In genomic region chr19:52963229-52963760, GRCh38 we compare ENCODE assay signal across 8 cellular contexts. TPM values are rescaled to one million over a fixed set of nuclear protein-coding genes. Genes with fewer than 3 reads are reported as not detected.
DNase-seq lines count a peak whose midpoint lies in the region; ATAC-seq and TF ChIP-seq lines count a peak whose summit lies in the region.

No MANE protein-coding gene starts in this region.

- no peak for TF ChIP-seq POLR2A in lower leg skin (IDR thresholded peaks at IDR 0.05)

- H3K27me3 ChIP-seq in thoracic aorta (replicated peaks; ENCODE audit: insufficient read depth) = no peaks in the 10 kb centered on the region

- 1 to 4% methylated on average over 15 of the region's 15 CpGs for WGBS in lower leg skin, 2 donors

- intact Hi-C loops in lower leg skin (cut with DNase I; ENCODE audit: low total_unique reads) = no loop called here

- peaks cover 5% of the 10 kb centered on the region for H3K9me3 ChIP-seq in thoracic aorta

- TF ChIP-seq CTCF in choroid plexus epithelial cell (conservative IDR thresholded peaks at IDR 0.05; ENCODE audit: low read depth, low read length) (no peak), lower leg skin (IDR thresholded peaks at IDR 0.05) (no peak), thoracic aorta (IDR thresholded peaks at IDR 0.05) (no peak)

- DNase-seq in DMS53 (lab: John Stamatoyannopoulos, UW) = peak; percentile 65
- peak; percentile 67 for DNase-seq in NCI-H69 (lab: John Stamatoyannopoulos, UW)
- DNase-seq in choroid plexus epithelial cell (ENCODE audit: low read depth) = no peak
- DNase-seq in lower leg skin (ENCODE audit: low spot score in 2 of 2) = peak in 1 of 2 donors; percentile 88
- DNase-seq in thoracic aorta (ENCODE audit: low spot score) = no peak
- no peak for DNase-seq in OCI-M2 (lab: John Stamatoyannopoulos, UW; ENCODE audit: unreplicated experiment)
- no peak for DNase-seq in NCI-H2171 (lab: John Stamatoyannopoulos, UW)

- H3K4me3 ChIP-seq in choroid plexus epithelial cell (ENCODE audit: low read depth, low read length) (peak overlapping the region; percentile 79), lower leg skin (ENCODE audit: low read depth, poor library complexity, severe bottlenecking) (peak overlapping the region; percentile 58), thoracic aorta (peak overlapping the region; percentile 84)

- peaks cover 13% of the 10 kb centered on the region for H3K36me3 ChIP-seq in thoracic aorta

- H3K27ac ChIP-seq in thoracic aorta = peak overlapping the region; percentile 79 to 86

- peaks cover 5 to 19% of the 10 kb centered on the region in 2 donors for H3K4me1 ChIP-seq in thoracic aorta (ENCODE audit: control insufficient read depth in 1 of 2, low read depth in 2 of 2)

- ATAC-seq in GM21528 (IDR thresholded peaks at IDR 0.05; ENCODE audit: low FRiP score, unreplicated experiment) (peak; percentile 22), thoracic aorta (ENCODE audit: insufficient number of reproducible peaks, low FRiP score, low read depth) (peak; percentile 9)

RNA-seq across cellular contexts. Expression of gene ZNF816, which starts 0.6 kb away (rescaled TPM):
- 10 to 100 TPM in 1 of 4 donors, 1 to 10 TPM in 3; 3.2 to 17.8 (median 5.5) TPM for total RNA-seq in lower leg skin
- 10 to 100 TPM in 1 of 2 donors, 1 to 10 TPM in 1; 6.5 to 13.7 TPM for total RNA-seq in thoracic aorta

RNA-seq across cellular contexts. Expression of gene ZNF888, which starts 40.1 kb away (rescaled TPM):
- 1 to 10 TPM; 1.6 to 3.7 (median 3.2) TPM for total RNA-seq in lower leg skin
- 1 to 10 TPM; 1.4 to 2.6 TPM for total RNA-seq in thoracic aorta

RNA-seq across cellular contexts. Expression of gene ERVV-1, which starts 50.4 kb away (rescaled TPM):
- not detected for total RNA-seq in lower leg skin
- total RNA-seq in thoracic aorta = not detected

Comparison
In these comparisons a context has a peak if more than half of its experiments do, and no peak if none do; other contexts are left out.
1. DNase-seq: peak in DMS53 (single experiment) and NCI-H69 (single experiment); none in choroid plexus epithelial cell (single experiment), thoracic aorta (single experiment), OCI-M2 (single experiment) and NCI-H2171 (single experiment).
2. Peak in every context shown above with its lines, with median percentiles within 50 percentile points of each other: H3K4me3 ChIP-seq.